In genomic region chr19:3185482-3186376, GRCh38 we compare ENCODE assay signal across 8 cellular contexts. TPM values are rescaled to one million over a fixed set of nuclear protein-coding genes. Genes with fewer than 3 reads are reported as not detected.
DNase-seq lines count a peak whose midpoint lies in the region; ATAC-seq, FAIRE-seq and TF ChIP-seq lines count a peak whose summit lies in the region.

Gene NCLN, plus strand, starts transcription at chr19:3185930. Its CDS starts 101 bp downstream, at chr19:3186031.

- intact Hi-C loops in T-helper 1 cell treated with Interleukin-12 subunit alpha and Interleukin-12 subunit beta and Interleukin-4 antibody, amounts not matched to agents 30 ng/mL and 1 ng/mL, for 36 hours (cut with micrococcal nuclease) = loop anchor here (1.0 to 10.0 kb wide), 11 partner anchors 49 to 758 kb away; partner anchors contain the start of genes DOHH, FZR1, GNA15 and THOP1
- intact Hi-C loops in heart right ventricle (cut with DNase I) (no loop called here), posterior cingulate gyrus (cut with DNase I) (no loop called here)

- H3K4me1 ChIP-seq in heart right ventricle = peaks cover 5 to 58% (median 23%) of the 10 kb centered on the region in 9 donors
- H3K4me1 ChIP-seq in upper lobe of left lung = peaks cover 30 to 47% (median 39%) of the 10 kb centered on the region in 4 donors

- H3K36me3 ChIP-seq in heart right ventricle = peaks cover 0 to 5% (median 0%) of the 10 kb centered on the region in 9 donors
- H3K36me3 ChIP-seq in upper lobe of left lung = peaks cover 0 to 7% (median 2%) of the 10 kb centered on the region in 4 donors

- H3K4me3 ChIP-seq in heart right ventricle = peak within 1 kb of the TSS; percentile 89 to 100 (median 95)
- peak within 1 kb of the TSS; percentile 80 to 98 (median 84) for H3K4me3 ChIP-seq in upper lobe of left lung

- TF ChIP-seq POLR2A in GM12891 (IDR thresholded peaks at IDR 0.05; ENCODE audit: low read depth, low read length) (peak; percentile 21; the same call in 1 of the 2 replicates), upper lobe of left lung (IDR thresholded peaks at IDR 0.05) (peak in 3 of 4 donors; percentile 24 to 72 (median 55))

- peak; percentile 86 for DNase-seq in GM12891 (ENCODE audit: insufficient read length, low spot score)
- peak; percentile 74 for DNase-seq in NCI-H146 treated with DMSO at 0.1 percent for 48 hours (lab: John Stamatoyannopoulos, UW; ENCODE audit: unreplicated experiment)
- peak; percentile 91 for DNase-seq in amniotic epithelial cell (ENCODE audit: low read depth)
- DNase-seq in heart right ventricle = peak; percentile 95
- peak; percentile 90 to 99 (median 94) for DNase-seq in posterior cingulate gyrus
- DNase-seq in upper lobe of left lung = peak; percentile 97 to 99

- WGBS in heart right ventricle, 2 donors = 0 to 1% methylated on average over 59 to 90 of the region's 90 CpGs
- WGBS in upper lobe of left lung, 2 donors = 1% methylated on average over 24 to 53 of the region's 90 CpGs

- H3K9me3 ChIP-seq in heart right ventricle = no peaks in the 10 kb centered on the region
- H3K9me3 ChIP-seq in upper lobe of left lung = no peaks in the 10 kb centered on the region

- peak; percentile 99 for FAIRE-seq in GM12891 (lab: Jason Lieb, UNC)

- no peaks in the 10 kb centered on the region for H3K27me3 ChIP-seq in heart right ventricle
- no peaks in the 10 kb centered on the region for H3K27me3 ChIP-seq in upper lobe of left lung

- ATAC-seq in HG02870 (IDR thresholded peaks at IDR 0.05; ENCODE audit: unreplicated experiment) (peak; percentile 63), heart right ventricle (peak; percentile 94 to 98 (median 96)), upper lobe of left lung (ENCODE audit: low FRiP score in 2 of 2) (peak; percentile 97 to 98)

- TF ChIP-seq CTCF in heart right ventricle (IDR thresholded peaks at IDR 0.05) = no peak
- peak in 3 of 6 experiments; percentile 27 to 30 (median 29) for TF ChIP-seq CTCF in upper lobe of left lung (IDR thresholded peaks at IDR 0.05)

- no peak for TF ChIP-seq EP300 in upper lobe of left lung (IDR thresholded peaks at IDR 0.05)

- H3K27ac ChIP-seq in heart right ventricle (peak within 1 kb of the TSS; percentile 77 to 95 (median 88)), upper lobe of left lung (peak within 1 kb of the TSS; percentile 80 to 90 (median 83))

TF ChIP-seq in GM12891, 5 proteins besides CTCF, POLR2A, EP300 and RAD21:
- TF ChIP-seq POU2F2 (IDR thresholded peaks at IDR 0.05; ENCODE audit: low read depth, low read length) (0 out of 2 replicates have a peak, but pooled peaks have one; percentile 29), POLR2AphosphoS5 (IDR thresholded peaks at IDR 0.05; ENCODE audit: low read depth, low read length) (no peak; the same call in 1 of the 2 replicates), SPI1 (IDR thresholded peaks at IDR 0.05; ENCODE audit: low read depth, low read length) (peak; percentile 79), PAX5 (IDR thresholded peaks at IDR 0.05; ENCODE audit: insufficient read depth, low read length, severe bottlenecking) (peak; percentile 18), TAF1 (IDR thresholded peaks at IDR 0.05; ENCODE audit: low read depth, low read length) (peak; percentile 65; the same call in 1 of the 2 replicates)
TF ChIP-seq in GM12891: peak in this region for 4.

RNA-seq across cellular contexts. Expression of gene NCLN, which starts in this region (rescaled TPM):
- 29.7 TPM for polyA plus RNA-seq in GM12891 (2012; ENCODE audit: low read depth, missing spikeins)
- total RNA-seq in T-helper 1 cell treated with Interleukin-12 subunit alpha and Interleukin-12 subunit beta and Interleukin-4 antibody, amounts not matched to agents 30 ng/mL and 1 ng/mL, for 36 hours = 68.4 and 80.6 TPM in 2 replicates
- total RNA-seq in heart right ventricle (10 to 100 TPM; 17.1 to 36.3 (median 24.6) TPM), upper lobe of left lung (10 to 100 TPM; 35.6 to 87.0 (median 72.5) TPM)
- 10 to 100 TPM; 31.4 to 43.6 TPM for polyA plus RNA-seq in heart right ventricle

Comparison
In these comparisons a context has a peak if more than half of its experiments do, and no peak if none do; other contexts are left out.
1. Peak in every context shown above with its lines: DNase-seq, ATAC-seq, H3K4me3 ChIP-seq and H3K27ac ChIP-seq.